ENCODE assay signal across 8 cellular contexts in genomic region chr22:37999640-38000272, GRCh38. TPM values are rescaled to one million over a fixed set of nuclear protein-coding genes. Genes with fewer than 3 reads are reported as not detected.
A peak's percentile ranks its signal among the peaks of the same experiment; 100 is the strongest.
DNase-seq lines count a peak whose midpoint lies in the region; ATAC-seq, FAIRE-seq and TF ChIP-seq lines count a peak whose summit lies in the region.

No MANE protein-coding gene starts in this region.

- no peaks in the 10 kb centered on the region for H3K27me3 ChIP-seq in rectal smooth muscle tissue (ENCODE audit: control insufficient read depth, insufficient read depth, low read length)

- no peak for ATAC-seq in stimulated activated naive CD8-positive, alpha-beta T cell treated with anti-CD3 and anti-CD28 coated beads, Interleukin-15, Interleukin-2, amounts not matched to agents 100 U/mL and 50 U/mL, for 24 hours
- no peak for ATAC-seq in stimulated activated naive CD8-positive, alpha-beta T cell treated with anti-CD3 and anti-CD28 coated beads, Interleukin-15, amount 100 ng/mL, for 72 hours

- peak overlapping the region in 1 of 2 donors; percentile 45 for H3K27ac Mint-ChIP-seq in stimulated activated naive CD8-positive, alpha-beta T cell treated with anti-CD3 and anti-CD28 coated beads, Interleukin-15, amount 100 ng/mL, for 72 hours

- no peak overlapping the region for H3K4me3 ChIP-seq in rectal smooth muscle tissue (ENCODE audit: low read length)

- peaks cover 14% of the 10 kb centered on the region for H3K4me1 Mint-ChIP-seq in stimulated activated naive CD8-positive, alpha-beta T cell treated with anti-CD3 and anti-CD28 coated beads, Interleukin-15, amount 100 ng/mL, for 72 hours

- FAIRE-seq in H54 (lab: Jason Lieb, UNC) = peak; percentile 93

- no peaks in the 10 kb centered on the region for H3K36me3 ChIP-seq in rectal smooth muscle tissue (ENCODE audit: control insufficient read depth, insufficient read depth, low read length)

- no peak overlapping the region for H3K9ac ChIP-seq in rectal smooth muscle tissue (ENCODE audit: low read length)

- H3K27ac ChIP-seq in rectal smooth muscle tissue (ENCODE audit: low read depth, low read length) = peak overlapping the region; percentile 56

- H3K4me3 Mint-ChIP-seq in stimulated activated naive CD8-positive, alpha-beta T cell treated with anti-CD3 and anti-CD28 coated beads, Interleukin-15, amount 100 ng/mL, for 72 hours = no peak overlapping the region

- peak; percentile 86 for DNase-seq in H54 (ENCODE audit: insufficient read length, low spot score)
- peak; percentile 56 for DNase-seq in NCI-H446 treated with DMSO at 0.1 percent for 48 hours (lab: John Stamatoyannopoulos, UW)
- DNase-seq in cerebellum (ENCODE audit: low spot score) = peak; percentile 68
- DNase-seq in SKM-1 treated with dmso at 0.1 percent for 144 hours (lab: John Stamatoyannopoulos, UW; ENCODE audit: unreplicated experiment) = no peak
- DNase-seq in activated gamma-delta T cell treated with Interleukin-2 at 50 U/mL for 16 hours = no peak
- DNase-seq in stimulated activated naive CD8-positive, alpha-beta T cell treated with anti-CD3 and anti-CD28 coated beads, Interleukin-15, Interleukin-2, amounts not matched to agents 100 U/mL and 50 U/mL, for 24 hours = no peak
- DNase-seq in stimulated activated naive CD8-positive, alpha-beta T cell treated with anti-CD3 and anti-CD28 coated beads, Interleukin-15, amount 100 ng/mL, for 72 hours = no peak

- TF ChIP-seq POLR2A in H54 (IDR thresholded peaks at IDR 0.05; ENCODE audit: low read depth, low read length) = no peak

- H3K27me3 Mint-ChIP-seq in stimulated activated naive CD8-positive, alpha-beta T cell treated with anti-CD3 and anti-CD28 coated beads, Interleukin-15, amount 100 ng/mL, for 72 hours = no peaks in the 10 kb centered on the region

- no peaks in the 10 kb centered on the region for H3K9me3 Mint-ChIP-seq in stimulated activated naive CD8-positive, alpha-beta T cell treated with anti-CD3 and anti-CD28 coated beads, Interleukin-15, amount 100 ng/mL, for 72 hours

- no peaks in the 10 kb centered on the region for H3K4me1 ChIP-seq in rectal smooth muscle tissue (ENCODE audit: control insufficient read depth, insufficient read depth, low read length)

RNA-seq across cellular contexts. Expression of gene SOX10, which starts 15.4 kb away (rescaled TPM):
- total RNA-seq in cerebellum = 2.7 TPM

RNA-seq across cellular contexts. Expression of gene POLR2F, which starts 46.3 kb away (rescaled TPM):
- 29.1 TPM for total RNA-seq in cerebellum

RNA-seq across cellular contexts. Expression of gene C22orf23, which starts 46.4 kb away (rescaled TPM):
- 1.4 TPM for total RNA-seq in cerebellum

RNA-seq across cellular contexts. Expression of gene PICK1, which starts 57.4 kb away (rescaled TPM):
- total RNA-seq in cerebellum = 22.2 TPM

Comparison
In these comparisons a context has a peak if more than half of its experiments do, and no peak if none do; other contexts are left out.
1. DNase-seq: peak in H54 (single experiment), NCI-H446 treated with DMSO at 0.1 percent for 48 hours (single experiment) and cerebellum (single experiment); none in SKM-1 treated with dmso at 0.1 percent for 144 hours (single experiment), activated gamma-delta T cell treated with Interleukin-2 at 50 U/mL for 16 hours (single experiment), stimulated activated naive CD8-positive, alpha-beta T cell treated with anti-CD3 and anti-CD28 coated beads, Interleukin-15, Interleukin-2, amounts not matched to agents 100 U/mL and 50 U/mL, for 24 hours (single experiment) and stimulated activated naive CD8-positive, alpha-beta T cell treated with anti-CD3 and anti-CD28 coated beads, Interleukin-15, amount 100 ng/mL, for 72 hours (0 of 2).